Comparison of ENCODE assay signal across 1 cellular context in genomic region chr2:216497382-216497781, GRCh38.
TF ChIP-seq lines count a peak whose summit lies in the region.

No MANE protein-coding gene starts in this region.

TF ChIP-seq in WTC11, 78 proteins besides CTCF, POLR2A, EP300 and RAD21 (continued from another document):
- no peak for TF ChIP-seq AR (CRISPR knock-in tag; IDR thresholded peaks at IDR 0.05)
- TF ChIP-seq PRRX2 (CRISPR knock-in tag; IDR thresholded peaks at IDR 0.05) = no peak
- TF ChIP-seq TCF7 (CRISPR knock-in tag; IDR thresholded peaks at IDR 0.05; ENCODE audit: low read depth) = no peak
- TF ChIP-seq FOXP1 (CRISPR knock-in tag; IDR thresholded peaks at IDR 0.05; ENCODE audit: borderline replicate concordance) = no peak
- no peak for TF ChIP-seq MLX (CRISPR knock-in tag; IDR thresholded peaks at IDR 0.05)
- no peak for TF ChIP-seq NFYB (CRISPR knock-in tag; conservative IDR thresholded peaks at IDR 0.05; ENCODE audit: low read depth)
- no peak for TF ChIP-seq ZNF396 (CRISPR knock-in tag; IDR thresholded peaks at IDR 0.05; ENCODE audit: borderline replicate concordance)
- TF ChIP-seq NR1H2 (CRISPR knock-in tag; IDR thresholded peaks at IDR 0.05) = no peak
- no peak for TF ChIP-seq MYBL2 (CRISPR knock-in tag; IDR thresholded peaks at IDR 0.05)
- no peak for TF ChIP-seq ZNF671 (CRISPR knock-in tag; IDR thresholded peaks at IDR 0.05)
- TF ChIP-seq USF1 (CRISPR knock-in tag; IDR thresholded peaks at IDR 0.05) = no peak
